Comparison of ENCODE assay signal across 9 cellular contexts in the genomic region with DNA sequence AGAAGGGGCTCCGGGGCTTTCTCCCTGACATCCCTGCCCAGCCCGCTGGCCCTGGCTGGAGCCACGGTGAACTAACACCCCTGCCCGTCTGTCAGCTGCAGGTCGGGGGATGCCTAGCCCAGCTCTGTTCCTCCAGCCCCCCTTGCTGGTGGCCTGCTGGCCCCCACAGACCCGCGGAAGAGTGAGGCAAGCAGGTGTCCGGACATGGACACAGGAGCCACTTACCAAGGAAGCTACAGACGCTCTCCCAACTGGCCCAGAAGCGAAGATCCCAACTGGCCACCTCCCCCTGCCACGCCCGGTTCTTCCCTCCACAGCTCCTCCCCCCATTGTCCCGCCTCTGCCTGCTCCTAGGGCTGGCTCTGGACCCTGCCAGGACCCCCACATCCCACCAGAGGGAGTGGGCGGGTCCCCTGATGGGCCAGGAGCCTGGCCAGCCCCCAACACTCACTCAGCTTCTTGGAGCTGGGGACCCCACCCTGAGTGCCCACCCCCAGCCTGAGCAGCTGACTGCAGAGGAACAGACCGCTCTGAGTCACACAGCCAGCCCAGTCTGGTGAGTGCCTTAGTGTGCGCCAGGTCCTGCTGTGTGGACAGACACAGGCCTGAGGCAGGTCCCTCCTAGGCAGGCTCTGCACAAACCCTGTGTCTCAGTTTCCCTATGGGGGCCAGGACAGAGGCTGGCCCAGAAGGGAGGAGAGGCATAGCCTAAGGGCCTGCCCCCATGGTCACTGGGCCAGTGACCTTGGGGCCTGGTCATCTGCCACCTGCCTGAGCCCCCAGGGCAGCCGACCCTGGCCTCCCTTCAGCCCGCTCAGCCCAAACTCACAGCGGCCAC. TPM values are rescaled to one million over a fixed set of nuclear protein-coding genes. Genes with fewer than 3 reads are reported as not detected.
DNase-seq lines count a peak whose midpoint lies in the region; ATAC-seq, FAIRE-seq and TF ChIP-seq lines count a peak whose summit lies in the region.
"Had no signal": no experiment of that assay in that cellular context is flagged by ENCODE, and none has a peak within 500 bp of the region (broad histone marks: within the 10 kb centered on the region; RNA-seq: fewer than 3 reads in every experiment).

No MANE protein-coding gene starts in this region.

- no peaks in the 10 kb centered on the region for H3K9me3 Mint-ChIP-seq in astrocyte (ENCODE audit: unreplicated experiment)
- no peaks in the 10 kb centered on the region for H3K9me3 Mint-ChIP-seq in naive thymus-derived CD8-positive, alpha-beta T cell

- TF ChIP-seq CTCF in HFF-Myc (IDR thresholded peaks at IDR 0.05; ENCODE audit: low read depth, low read length, missing control alignments) = no peak
- TF ChIP-seq CTCF in astrocyte (IDR thresholded peaks at IDR 0.05; ENCODE audit: insufficient read depth, low read depth, low read length) = no peak

- H3K27me3 Mint-ChIP-seq in astrocyte (ENCODE audit: low read depth, unreplicated experiment) = no peaks in the 10 kb centered on the region
- H3K27me3 Mint-ChIP-seq in naive thymus-derived CD8-positive, alpha-beta T cell = peaks cover 2 to 44% (median 20%) of the 10 kb centered on the region in 5 donors

- no peak overlapping the region for H3K4me3 Mint-ChIP-seq in astrocyte (ENCODE audit: unreplicated experiment)
- H3K4me3 Mint-ChIP-seq in naive thymus-derived CD8-positive, alpha-beta T cell = no peak overlapping the region

- POLR2A ChIA-PET in naive thymus-derived CD8-positive, alpha-beta T cell (lab: Charles Lee) = no interaction called here

- H3K27ac ChIP-seq in astrocyte (ENCODE audit: low read depth, low read length) = peak overlapping the region; percentile 44

- H3K9ac ChIP-seq in astrocyte (ENCODE audit: low read length) = peak overlapping the region; percentile 55

- peaks cover 9% of the 10 kb centered on the region for H3K79me2 ChIP-seq in astrocyte (ENCODE audit: insufficient read depth, low read length)

- ATAC-seq in GM21717 (IDR thresholded peaks at IDR 0.05; ENCODE audit: unreplicated experiment) = no peak
- no peak for ATAC-seq in naive thymus-derived CD8-positive, alpha-beta T cell

- H3K36me3 Mint-ChIP-seq in astrocyte (ENCODE audit: low read depth, unreplicated experiment) = no peaks in the 10 kb centered on the region
- no peaks in the 10 kb centered on the region for H3K36me3 Mint-ChIP-seq in naive thymus-derived CD8-positive, alpha-beta T cell

- H3K36me3 ChIP-seq in astrocyte (ENCODE audit: insufficient read depth, low read length) = no peaks in the 10 kb centered on the region

- H3K9me3 ChIP-seq in astrocyte (ENCODE audit: insufficient read depth, low read depth, low read length) = no peaks in the 10 kb centered on the region

- peaks cover 72% of the 10 kb centered on the region for H3K4me1 ChIP-seq in astrocyte (ENCODE audit: insufficient read depth, low read length)

- peak overlapping the region; percentile 87 for H3K4me2 ChIP-seq in astrocyte (ENCODE audit: low read length)

- peak; percentile 50 for FAIRE-seq in astrocyte (lab: Jason Lieb, UNC)

- peaks cover 16% of the 10 kb centered on the region for H4K20me1 ChIP-seq in astrocyte (ENCODE audit: insufficient read depth, low read length)

- peak overlapping the region; percentile 62 for H3K27ac Mint-ChIP-seq in astrocyte (ENCODE audit: unreplicated experiment)
- H3K27ac Mint-ChIP-seq in naive thymus-derived CD8-positive, alpha-beta T cell = no peak overlapping the region

- H3K27me3 ChIP-seq in astrocyte (ENCODE audit: insufficient read depth, low read length) = no peaks in the 10 kb centered on the region

- DNase-seq in HFF-Myc (ENCODE audit: extremely low read depth, low read depth) = peak; percentile 59
- peak; percentile 86 for DNase-seq in astrocyte (ENCODE audit: low read depth)
- DNase-seq in iPS-NIHi11 (ENCODE audit: low spot score) = peak; percentile 59
- DNase-seq in stromal cell of bone marrow (ENCODE audit: low read depth) = peak; percentile 86
- no peak for DNase-seq in activated effector memory CD4-positive, alpha-beta T cell treated with Interleukin-2 at 50 U/mL for 16 hours
- DNase-seq in GOT3 (lab: John Stamatoyannopoulos, UW) = no peak
- no peak for DNase-seq in naive thymus-derived CD8-positive, alpha-beta T cell
- DNase-seq: NCI-H1105 treated with DMSO at 0.1 percent for 48 hours had no signal

- peak overlapping the region; percentile 61 for H2AFZ ChIP-seq in astrocyte (ENCODE audit: low read depth, low read length)

- peaks cover 17% of the 10 kb centered on the region for H3K4me1 Mint-ChIP-seq in astrocyte (ENCODE audit: low read depth, unreplicated experiment)
- peaks cover 0 to 5% (median under 1%) of the 10 kb centered on the region in 4 donors for H3K4me1 Mint-ChIP-seq in naive thymus-derived CD8-positive, alpha-beta T cell

- H3K4me3 ChIP-seq in HFF-Myc (replicated peaks; ENCODE audit: low read depth, low read length) (peak overlapping the region; percentile 16), astrocyte (ENCODE audit: insufficient read depth, low read depth, low read length) (no peak overlapping the region)

RNA-seq across cellular contexts. Expression of a gene that starts 7.7 kb away (rescaled TPM):
- total RNA-seq in astrocyte = 34.3 and 44.7 TPM in 2 replicates
- total RNA-seq in naive thymus-derived CD8-positive, alpha-beta T cell = not detected
- polyA plus RNA-seq in naive thymus-derived CD8-positive, alpha-beta T cell = not detected

RNA-seq across cellular contexts. Expression of a gene that starts 15.1 kb away (rescaled TPM):
- total RNA-seq in astrocyte = 6.3 and 7.2 TPM in 2 replicates
- 1 to 10 TPM; 2.0 to 2.4 TPM for total RNA-seq in naive thymus-derived CD8-positive, alpha-beta T cell
- polyA plus RNA-seq in naive thymus-derived CD8-positive, alpha-beta T cell = 1 to 10 TPM in 2 of 3 donors, under 1 TPM in 1; 0.67 to 2.3 (median 1.2) TPM

RNA-seq across cellular contexts. Expression of a gene that starts 45.8 kb away (rescaled TPM):
- total RNA-seq in astrocyte = 0.14 and 0.60 TPM in 2 replicates
- 1 to 10 TPM; 1.2 to 2.2 TPM for total RNA-seq in naive thymus-derived CD8-positive, alpha-beta T cell
- polyA plus RNA-seq in naive thymus-derived CD8-positive, alpha-beta T cell = under 1 TPM in 2 of 3 donors, not detected in 1; 0.08 to 0.13 TPM

RNA-seq across cellular contexts. Expression of a gene that starts 50.4 kb away (rescaled TPM):
- total RNA-seq in astrocyte = 8.7 and 11.3 TPM in 2 replicates
- total RNA-seq in naive thymus-derived CD8-positive, alpha-beta T cell = 10 to 100 TPM; 11.0 to 12.4 TPM
- 10 to 100 TPM in 2 of 3 donors, 1 to 10 TPM in 1; 8.2 to 12.0 (median 11.3) TPM for polyA plus RNA-seq in naive thymus-derived CD8-positive, alpha-beta T cell

Comparison
In these comparisons a context has a peak if more than half of its experiments do, and no peak if none do; other contexts are left out.
1. DNase-seq: peak in HFF-Myc (single experiment), astrocyte (single experiment), iPS-NIHi11 (single experiment) and stromal cell of bone marrow (single experiment); none in activated effector memory CD4-positive, alpha-beta T cell treated with Interleukin-2 at 50 U/mL for 16 hours (single experiment), GOT3 (single experiment) and naive thymus-derived CD8-positive, alpha-beta T cell (0 of 10).
2. RNA of a gene that starts 7.7 kb away (total RNA-seq): 34.3 to 44.7 TPM in astrocyte; not detected in naive thymus-derived CD8-positive, alpha-beta T cell; every median in the first group is over 10 times any median in the second.